ENCODE assay signal across 18 cellular contexts in the genomic region with DNA sequence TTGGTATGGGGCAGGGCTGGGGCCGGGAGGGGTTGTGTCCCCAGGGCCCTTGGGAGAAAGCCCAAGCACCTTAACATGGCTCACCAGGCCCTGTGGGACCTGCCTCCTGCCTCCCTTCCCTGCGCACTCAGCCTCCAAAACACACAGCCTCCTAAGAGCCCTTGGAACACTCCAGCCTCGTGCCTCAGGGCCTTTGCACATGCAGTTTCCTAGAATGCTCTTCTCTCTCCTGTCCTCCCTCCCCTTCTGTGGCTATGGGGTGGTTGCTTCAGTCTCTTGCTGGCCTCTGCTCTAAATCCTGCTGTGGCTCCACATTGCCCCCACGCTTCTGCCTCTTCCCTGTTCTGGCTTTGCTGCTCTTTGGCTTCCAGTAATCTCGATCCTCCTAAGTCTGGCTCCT.
"Had no signal": no experiment of that assay in that cellular context is flagged by ENCODE, and none has a peak within 500 bp of the region (broad histone marks: within the 10 kb centered on the region; RNA-seq: fewer than 3 reads in every experiment).

No MANE protein-coding gene starts in this region.

- H3K4me1 Mint-ChIP-seq: naive B cell, nephron had no signal

- H3K9me3 ChIP-seq: esophagus squamous epithelium, neutrophil, sigmoid colon, suprapubic skin, thyroid gland, upper lobe of left lung, uterus had no signal

- H3K36me3 ChIP-seq: neutrophil, uterus had no signal

- H3K4me1 ChIP-seq: esophagus squamous epithelium, suprapubic skin, thyroid gland, upper lobe of left lung, uterus had no signal

- H3K4me3 Mint-ChIP-seq: naive B cell, nephron had no signal

- DNase-seq: cortex of kidney; dorsolateral prefrontal cortex; effector CD8-positive, alpha-beta T cell; esophagus squamous epithelium; foreskin fibroblast; left colon; mesendoderm; naive B cell; posterior cingulate gyrus; sigmoid colon; stimulated activated naive CD4-positive, alpha-beta T cell treated with Interleukin-2 at 50 U/mL for 16 hours; thyroid gland; upper lobe of left lung; uterus had no signal

- ATAC-seq: left colon had no signal

- H3K27ac ChIP-seq: esophagus squamous epithelium, neutrophil, skin epidermis, suprapubic skin, thyroid gland, uterus had no signal

- H3K27me3 ChIP-seq: dorsolateral prefrontal cortex, esophagus squamous epithelium, neutrophil, sigmoid colon, suprapubic skin, thyroid gland, upper lobe of left lung, uterus had no signal

- H3K27ac Mint-ChIP-seq: nephron had no signal

- H3K4me3 ChIP-seq: dorsolateral prefrontal cortex, esophagus squamous epithelium, sigmoid colon, skin epidermis, suprapubic skin, thyroid gland, upper lobe of left lung, uterus had no signal
